In genomic region chr9:125091121-125091520, GRCh38 we compare ENCODE assay signal across 24 cellular contexts.
"Had no signal": no experiment of that assay in that cellular context is flagged by ENCODE, and none has a peak within 500 bp of the region (broad histone marks: within the 10 kb centered on the region; RNA-seq: fewer than 3 reads in every experiment).

No MANE protein-coding gene starts in this region.

- DNase-seq: colonic mucosa; cortex of kidney; effector CD8-positive, alpha-beta T cell; effector memory CD8-positive, alpha-beta T cell; endodermal cell; erythroblast; esophagus squamous epithelium; foreskin fibroblast; foreskin melanocyte; gastrocnemius medialis; glutamatergic neuron; head of caudate nucleus; heart right ventricle; hippocampal formation; left cardiac atrium; left lung; left ventricle myocardium superior; lower lobe of right lung; mesendoderm; midbrain; naive thymus-derived CD4-positive, alpha-beta T cell had no signal

- FAIRE-seq: endometrium, islet of Langerhans, keratinocyte had no signal
